9 cellular contexts compared by ENCODE assay signal in genomic region chr4:73603307-73603710, GRCh38. TPM values are rescaled to one million over a fixed set of nuclear protein-coding genes. Genes with fewer than 3 reads are reported as not detected.
DNase-seq lines count a peak whose midpoint lies in the region; ATAC-seq and TF ChIP-seq lines count a peak whose summit lies in the region.
"Had no signal": no experiment of that assay in that cellular context is flagged by ENCODE, and none has a peak within 500 bp of the region (broad histone marks: within the 10 kb centered on the region; RNA-seq: fewer than 3 reads in every experiment).

No MANE protein-coding gene starts in this region.

- peak; percentile 51 for DNase-seq in NOMO-1 treated with dmso at 0.1 percent for 144 hours (lab: John Stamatoyannopoulos, UW; ENCODE audit: unreplicated experiment)
- peak; percentile 51 to 63 for DNase-seq in left colon
- no peak for DNase-seq in SK-N-SH
- DNase-seq in amniotic stem cell (lab: John Stamatoyannopoulos, UW): no peak
- DNase-seq in superior temporal gyrus (ENCODE audit: extremely low spot score): no peak
- DNase-seq in activated CD4-positive, CD25-positive, alpha-beta regulatory T cell (lab: John Stamatoyannopoulos, UW): no peak

- H3K9me2 ChIP-seq in DOHH2 (replicated peaks; ENCODE audit: control insufficient read depth, low read length) (no peaks in the 10 kb centered on the region), SK-N-SH (no peaks in the 10 kb centered on the region)

- peak overlapping the region; percentile 19 for H3K4me2 ChIP-seq in DOHH2 (ENCODE audit: low read length)
- H3K4me2 ChIP-seq in SK-N-SH: no peak overlapping the region

- H3F3A ChIP-seq in DOHH2 (ENCODE audit: control insufficient read depth, insufficient read depth) (peaks cover 53% of the 10 kb centered on the region), SK-N-SH (replicated peaks; ENCODE audit: insufficient read depth) (no peaks in the 10 kb centered on the region)

- intact Hi-C loops in left colon (cut with DNase I, micrococcal nuclease): no loop called here

- POLR2A ChIA-PET in SK-N-SH (lab: Yijun Ruan, JAX): no interaction called here

- 10% methylated on average over 3 of the region's 3 CpGs for WGBS in SK-N-SH (ENCODE audit: low lambda C conversion rate)

- no peak overlapping the region for H3K4me3 ChIP-seq in DOHH2 (ENCODE audit: low read length)
- no peak overlapping the region for H3K4me3 ChIP-seq in SK-N-SH (ENCODE audit: low read depth in 2 of 2, low read length in 1 of 2)

- peaks cover 90% of the 10 kb centered on the region for H3K36me3 ChIP-seq in DOHH2 (ENCODE audit: control insufficient read depth, low read length)
- H3K36me3 ChIP-seq in SK-N-SH (replicated peaks in 1 of 2; ENCODE audit: control insufficient read depth in 1 of 2, insufficient read depth in 2 of 2, low read length in 1 of 2): no peaks in the 10 kb centered on the region

- TF ChIP-seq CTCF in DOHH2 (IDR thresholded peaks at IDR 0.05; ENCODE audit: low read depth, low read length, poor library complexity, severe bottlenecking) (no peak), SK-N-SH (IDR thresholded peaks at IDR 0.05) (no peak)

- peaks cover 98% of the 10 kb centered on the region for H3K4me1 ChIP-seq in DOHH2 (ENCODE audit: control insufficient read depth, low read length)
- H3K4me1 ChIP-seq in SK-N-SH (ENCODE audit: control insufficient read depth in 1 of 2, insufficient read depth in 2 of 2, low read depth in 1 of 2, low read length in 1 of 2): no peaks in the 10 kb centered on the region

- no peak overlapping the region for H3K9ac ChIP-seq in SK-N-SH

- TF ChIP-seq RAD21 in SK-N-SH (IDR thresholded peaks at IDR 0.05; ENCODE audit: low read length): no peak

- no peaks in the 10 kb centered on the region for H3K9me3 ChIP-seq in DOHH2 (ENCODE audit: control insufficient read depth, insufficient read depth, low read length)
- no peaks in the 10 kb centered on the region for H3K9me3 ChIP-seq in SK-N-SH

- no peaks in the 10 kb centered on the region for H3K27me3 ChIP-seq in DOHH2 (ENCODE audit: control insufficient read depth, low read length)
- H3K27me3 ChIP-seq in SK-N-SH (ENCODE audit: insufficient read depth): peaks cover 26% of the 10 kb centered on the region

- H4K20me1 ChIP-seq in DOHH2 (ENCODE audit: control insufficient read depth, insufficient read depth, low read depth, low read length) (no peaks in the 10 kb centered on the region), SK-N-SH (ENCODE audit: insufficient read depth) (no peaks in the 10 kb centered on the region)

- H2AFZ ChIP-seq in SK-N-SH (ENCODE audit: low read depth): no peak overlapping the region

- H3K79me2 ChIP-seq in DOHH2 (ENCODE audit: control insufficient read depth, low read length) (peaks cover 77% of the 10 kb centered on the region), SK-N-SH (ENCODE audit: insufficient read depth) (no peaks in the 10 kb centered on the region)

- peak; percentile 76 for ATAC-seq in HG02610 (IDR thresholded peaks at IDR 0.05; ENCODE audit: unreplicated experiment)
- ATAC-seq in left colon: peak; percentile 72

- peak overlapping the region; percentile 98 for H3K27ac ChIP-seq in DOHH2 (ENCODE audit: low read depth, low read length)
- no peak overlapping the region for H3K27ac ChIP-seq in SK-N-SH (ENCODE audit: low read depth in 2 of 2, low read length in 1 of 2)

- CTCF ChIA-PET in SK-N-SH (lab: Yijun Ruan, JAX): no interaction called here

- no peak for TF ChIP-seq EP300 in SK-N-SH (IDR thresholded peaks at IDR 0.05; ENCODE audit: borderline replicate concordance in 1 of 2, low read depth in 1 of 2, low read length in 1 of 2)

TF ChIP-seq in SK-N-SH, 30 proteins besides CTCF, POLR2A, EP300 and RAD21:
- no peak for TF ChIP-seq USF1 (IDR thresholded peaks at IDR 0.05; ENCODE audit: borderline replicate concordance, low read depth)
- no peak for TF ChIP-seq YY1 (IDR thresholded peaks at IDR 0.05; ENCODE audit: low read depth)
- TF ChIP-seq CHD2 (IDR thresholded peaks at IDR 0.05; ENCODE audit: low read length, partially characterized antibody): no peak
- no peak for TF ChIP-seq FOXJ3 (CRISPR knock-in tag; IDR thresholded peaks at IDR 0.05)
- TF ChIP-seq RCOR1 (IDR thresholded peaks at IDR 0.05; ENCODE audit: low read length): no peak
- TF ChIP-seq NFIC (IDR thresholded peaks at IDR 0.05; ENCODE audit: borderline replicate concordance): no peak
TF ChIP-seq in SK-N-SH: peak in this region for 0.

RNA-seq across cellular contexts. Expression of gene RASSF6, which starts 16.9 kb away (rescaled TPM):
- 10 to 100 TPM; 27.4 to 36.2 TPM for total RNA-seq in left colon
- polyA plus RNA-seq in SK-N-SH (2012; rRNA removed): not detected in 2 replicates
- polyA plus RNA-seq in SK-N-SH (2012; cell fraction: cytosol; rRNA removed): not detected in 2 replicates
- polyA plus RNA-seq in SK-N-SH (2012; cell fraction: nucleus; rRNA removed): not detected in 2 replicates
- total RNA-seq: skeletal muscle tissue had no signal

Comparison
In these comparisons a context has a peak if more than half of its experiments do, and no peak if none do; other contexts are left out.
1. DNase-seq: peak in NOMO-1 treated with dmso at 0.1 percent for 144 hours (single experiment) and left colon (2 of 2); none in SK-N-SH (single experiment), amniotic stem cell (single experiment), superior temporal gyrus (single experiment) and activated CD4-positive, CD25-positive, alpha-beta regulatory T cell (0 of 4).